Comparison of ENCODE assay signal across 8 cellular contexts in genomic region chr1:212698467-212699103, GRCh38. TPM values are rescaled to one million over a fixed set of nuclear protein-coding genes. Genes with fewer than 3 reads are reported as not detected.
DNase-seq lines count a peak whose midpoint lies in the region; ATAC-seq, FAIRE-seq and TF ChIP-seq lines count a peak whose summit lies in the region.

No MANE protein-coding gene starts in this region.

- TF ChIP-seq CTCF in BE2C (IDR thresholded peaks at IDR 0.05; ENCODE audit: low read depth, low read length) (no peak), kidney (IDR thresholded peaks at IDR 0.05; ENCODE audit: borderline replicate concordance, extremely low read depth, insufficient read depth) (no peak)

- H3K36me3 ChIP-seq in BE2C (no peaks in the 10 kb centered on the region), SK-N-MC (ENCODE audit: insufficient read depth, low read length) (no peaks in the 10 kb centered on the region), kidney (ENCODE audit: control insufficient read depth in 1 of 2, insufficient read depth in 2 of 2, low read length in 2 of 2) (no peaks in the 10 kb centered on the region)

- H3K27ac ChIP-seq in SK-N-MC = no peak overlapping the region
- no peak overlapping the region for H3K27ac ChIP-seq in kidney (ENCODE audit: low read depth in 2 of 2, low read length in 2 of 2)

- DNase-seq in BE2C = no peak
- no peak for DNase-seq in SK-N-MC (ENCODE audit: low read depth, low spot score)
- DNase-seq in kidney = no peak
- DNase-seq in SW 1271 (lab: John Stamatoyannopoulos, UW) = no peak
- DNase-seq in DMS79 (lab: John Stamatoyannopoulos, UW) = no peak
- DNase-seq in SHP77 (lab: John Stamatoyannopoulos, UW) = no peak

- peaks cover 35% of the 10 kb centered on the region for H3K27me3 ChIP-seq in BE2C

- H3K4me1 ChIP-seq in BE2C (peaks cover 9% of the 10 kb centered on the region; the same call in 1 of the 2 replicates), kidney (ENCODE audit: control insufficient read depth in 1 of 2, insufficient read depth in 1 of 2, low read depth in 1 of 2, low read length in 2 of 2) (peaks cover 0 to 4% of the 10 kb centered on the region in 2 donors)

- H3K4me3 ChIP-seq in BE2C (ENCODE audit: low read depth, low read length) (peak overlapping the region; percentile 43), SK-N-MC (peak overlapping the region; percentile 88), kidney (ENCODE audit: low read length in 2 of 2) (peak overlapping the region; percentile 23 to 47)

- H3K9me3 ChIP-seq in BE2C (no peaks in the 10 kb centered on the region), SK-N-MC (ENCODE audit: low read depth, low read length) (no peaks in the 10 kb centered on the region), kidney (ENCODE audit: control insufficient read depth in 1 of 2, low read length in 2 of 2) (no peaks in the 10 kb centered on the region)

- ATAC-seq in GM21381 (IDR thresholded peaks at IDR 0.05; ENCODE audit: unreplicated experiment) (peak; percentile 15), GM21515 (IDR thresholded peaks at IDR 0.05; ENCODE audit: unreplicated experiment) (no peak)

- intact Hi-C loops in kidney (cut with DNase I) = no loop called here

- no peak overlapping the region for H3K9ac ChIP-seq in SK-N-MC (ENCODE audit: insufficient read length)
- H3K9ac ChIP-seq in kidney (ENCODE audit: low read length in 2 of 2) = no peak overlapping the region

- FAIRE-seq in kidney (lab: Jason Lieb, UNC) = no peak

RNA-seq across cellular contexts. Expression of gene BATF3, which starts 1.1 kb away (rescaled TPM):
- polyA plus RNA-seq in BE2C (2012; ENCODE audit: insufficient read depth, insufficient read length, low read depth) = 4.2 TPM
- 6.5 TPM for total RNA-seq in kidney
- polyA plus RNA-seq in kidney (ENCODE audit: insufficient read depth, low read depth, low replicate concordance) = 3.3 TPM

Comparison
In these comparisons a context has a peak if more than half of its experiments do, and no peak if none do; other contexts are left out.
1. H3K4me3 ChIP-seq: peak in every context shown above with its lines; median percentile 88 in SK-N-MC; 43 in BE2C; 35 in kidney.